ENCODE assay signal across 8 cellular contexts in genomic region chr1:42925132-42925769, GRCh38. TPM values are rescaled to one million over a fixed set of nuclear protein-coding genes. Genes with fewer than 3 reads are reported as not detected.
A peak's percentile ranks its signal among the peaks of the same experiment; 100 is the strongest.
DNase-seq lines count a peak whose midpoint lies in the region; ATAC-seq and TF ChIP-seq lines count a peak whose summit lies in the region.

No MANE protein-coding gene starts in this region.

- H3K27ac ChIP-seq in caudate nucleus (ENCODE audit: low read depth, low read length): peak overlapping the region; percentile 95
- H3K27ac ChIP-seq in neural cell (ENCODE audit: low read length): peak overlapping the region; percentile 11

- no peaks in the 10 kb centered on the region for H3K9me2 ChIP-seq in neural cell (ENCODE audit: insufficient read depth, low read length)

- peak overlapping the region; percentile 85 for H3K4me3 ChIP-seq in neural cell (ENCODE audit: low read length)

- peaks cover 4% of the 10 kb centered on the region for H3K36me3 ChIP-seq in neural cell (ENCODE audit: insufficient read depth, low read length)

- no peaks in the 10 kb centered on the region for H3K9me3 ChIP-seq in neural cell (ENCODE audit: low read length)

- H2AFZ ChIP-seq in neural cell (ENCODE audit: low read depth, low read length): no peak overlapping the region

- peak overlapping the region; percentile 42 for H3K4me2 ChIP-seq in neural cell (ENCODE audit: low read length)

- DNase-seq in DMS114 treated with DMSO at 0.1 percent for 48 hours (lab: John Stamatoyannopoulos, UW; ENCODE audit: unreplicated experiment) (peak; percentile 25), M059J (ENCODE audit: low read depth) (peak; percentile 35), caudate nucleus (lab: John Stamatoyannopoulos, UW) (no peak), omental fat pad (ENCODE audit: low spot score) (no peak), epidermal melanocyte (ENCODE audit: insufficient read length, low spot score) (no peak)
- DNase-seq in activated CD4-positive, CD25-positive, alpha-beta regulatory T cell treated with anti-CD3 and anti-CD28 coated beads, Interleukin-2, amount 50 U/mL, for 72 hours: no peak

- TF ChIP-seq CTCF in neural cell (IDR thresholded peaks at IDR 0.05; ENCODE audit: poor library complexity, severe bottlenecking) (no peak), omental fat pad (IDR thresholded peaks at IDR 0.05) (no peak)

- H3K9ac ChIP-seq in neural cell (ENCODE audit: low read length): peak overlapping the region; percentile 86

- TF ChIP-seq RAD21 in neural cell (conservative IDR thresholded peaks at IDR 0.05): no peak

- H3K79me2 ChIP-seq in neural cell (replicated peaks; ENCODE audit: insufficient read depth, low read length): no peaks in the 10 kb centered on the region

- peaks cover 10% of the 10 kb centered on the region for H3F3A ChIP-seq in neural cell (ENCODE audit: insufficient read depth, low read length, poor library complexity, severe bottlenecking)

- no peak for TF ChIP-seq EP300 in neural cell (conservative IDR thresholded peaks at IDR 0.05; ENCODE audit: poor library complexity, severe bottlenecking)

- no peaks in the 10 kb centered on the region for H4K20me1 ChIP-seq in neural cell (ENCODE audit: insufficient read depth)

- ATAC-seq in omental fat pad (ENCODE audit: low FRiP score) (no peak), HG03457 (IDR thresholded peaks at IDR 0.05; ENCODE audit: unreplicated experiment) (no peak)

- no peaks in the 10 kb centered on the region for H3K27me3 ChIP-seq in neural cell (ENCODE audit: insufficient read depth, low read depth, low read length)

TF ChIP-seq in neural cell, 6 proteins besides CTCF, POLR2A, EP300 and RAD21:
- TF ChIP-seq, protein P1, sequence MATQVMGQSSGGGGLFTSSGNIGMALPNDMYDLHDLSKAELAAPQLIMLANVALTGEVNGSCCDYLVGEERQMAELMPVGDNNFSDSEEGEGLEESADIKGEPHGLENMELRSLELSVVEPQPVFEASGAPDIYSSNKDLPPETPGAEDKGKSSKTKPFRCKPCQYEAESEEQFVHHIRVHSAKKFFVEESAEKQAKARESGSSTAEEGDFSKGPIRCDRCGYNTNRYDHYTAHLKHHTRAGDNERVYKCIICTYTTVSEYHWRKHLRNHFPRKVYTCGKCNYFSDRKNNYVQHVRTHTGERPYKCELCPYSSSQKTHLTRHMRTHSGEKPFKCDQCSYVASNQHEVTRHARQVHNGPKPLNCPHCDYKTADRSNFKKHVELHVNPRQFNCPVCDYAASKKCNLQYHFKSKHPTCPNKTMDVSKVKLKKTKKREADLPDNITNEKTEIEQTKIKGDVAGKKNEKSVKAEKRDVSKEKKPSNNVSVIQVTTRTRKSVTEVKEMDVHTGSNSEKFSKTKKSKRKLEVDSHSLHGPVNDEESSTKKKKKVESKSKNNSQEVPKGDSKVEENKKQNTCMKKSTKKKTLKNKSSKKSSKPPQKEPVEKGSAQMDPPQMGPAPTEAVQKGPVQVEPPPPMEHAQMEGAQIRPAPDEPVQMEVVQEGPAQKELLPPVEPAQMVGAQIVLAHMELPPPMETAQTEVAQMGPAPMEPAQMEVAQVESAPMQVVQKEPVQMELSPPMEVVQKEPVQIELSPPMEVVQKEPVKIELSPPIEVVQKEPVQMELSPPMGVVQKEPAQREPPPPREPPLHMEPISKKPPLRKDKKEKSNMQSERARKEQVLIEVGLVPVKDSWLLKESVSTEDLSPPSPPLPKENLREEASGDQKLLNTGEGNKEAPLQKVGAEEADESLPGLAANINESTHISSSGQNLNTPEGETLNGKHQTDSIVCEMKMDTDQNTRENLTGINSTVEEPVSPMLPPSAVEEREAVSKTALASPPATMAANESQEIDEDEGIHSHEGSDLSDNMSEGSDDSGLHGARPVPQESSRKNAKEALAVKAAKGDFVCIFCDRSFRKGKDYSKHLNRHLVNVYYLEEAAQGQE (IDR thresholded peaks at IDR 0.05; ENCODE audit: borderline replicate concordance): no peak
- TF ChIP-seq TAF1 (IDR thresholded peaks at IDR 0.05; ENCODE audit: low read depth) (no peak), EZH2 (IDR thresholded peaks at IDR 0.05; ENCODE audit: borderline replicate concordance, insufficient read depth, low read length, poor library complexity, severe bottlenecking) (no peak), MXI1 (conservative IDR thresholded peaks at IDR 0.05; ENCODE audit: poor library complexity, severe bottlenecking) (no peak), POLR2AphosphoS5 (IDR thresholded peaks at IDR 0.05) (no peak), SMC3 (conservative IDR thresholded peaks at IDR 0.05; ENCODE audit: poor library complexity) (no peak)

RNA-seq across cellular contexts. Expression of gene SLC2A1, which starts 33.4 kb away (rescaled TPM):
- total RNA-seq in M059J (2014; rRNA removed; shearing (Covaris generic)): 218 and 274 TPM in 2 replicates
- 39.4 and 40.6 TPM in 2 replicates for polyA plus RNA-seq in neural cell
- polyA minus RNA-seq in neural cell: 42.1 and 46.5 TPM in 2 replicates
- total RNA-seq in omental fat pad: 10 to 100 TPM; 13.4 to 71.5 (median 48.0) TPM

Comparison
In these comparisons a context has a peak if more than half of its experiments do, and no peak if none do; other contexts are left out.
1. DNase-seq: peak in DMS114 treated with DMSO at 0.1 percent for 48 hours (single experiment) and M059J (single experiment); none in caudate nucleus (0 of 61), activated CD4-positive, CD25-positive, alpha-beta regulatory T cell treated with anti-CD3 and anti-CD28 coated beads, Interleukin-2, amount 50 U/mL, for 72 hours (single experiment), omental fat pad (single experiment) and epidermal melanocyte (single experiment).